Comparison of ENCODE assay signal across 20 cellular contexts in the genomic region with DNA sequence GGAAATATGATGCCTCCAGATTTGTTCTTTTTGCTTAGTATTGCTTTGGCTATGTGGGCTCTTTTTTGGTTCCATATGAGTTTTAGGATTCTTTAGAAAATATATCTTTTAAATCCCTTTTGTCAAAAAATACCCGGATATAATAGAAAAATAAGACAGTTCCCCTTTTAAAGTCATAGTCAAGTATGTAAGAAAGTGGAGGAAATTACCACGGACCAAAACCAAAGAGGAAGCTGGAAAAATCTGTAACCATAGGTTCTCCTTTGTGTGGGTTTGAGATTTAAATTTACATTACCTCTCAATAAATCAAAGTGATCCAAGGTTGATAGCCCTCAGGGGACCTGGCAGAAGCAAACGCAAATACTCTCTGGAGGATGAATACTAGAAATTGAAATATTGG.
"Had no signal": no experiment of that assay in that cellular context is flagged by ENCODE, and none has a peak within 500 bp of the region (broad histone marks: within the 10 kb centered on the region; RNA-seq: fewer than 3 reads in every experiment).

No MANE protein-coding gene starts in this region.

- H3K27me3 ChIP-seq: SJSA1 had no signal

- H3K4me3 ChIP-seq: SJSA1 had no signal

- H3K9me3 ChIP-seq: SJSA1 had no signal

- H3K27ac ChIP-seq: RWPE1, SJSA1, WERI-Rb-1 had no signal

- DNase-seq: activated CD4-positive, alpha-beta memory T cell treated with anti-CD3 and anti-CD28 coated beads, Interleukin-2, amount 10 ng/mL, durations not matched to agents 7 days and 5 days; activated CD4-positive, alpha-beta T cell treated with anti-CD3 and anti-CD28 coated beads for 36 hours; activated CD4-positive, alpha-beta T cell treated with anti-CD3 and anti-CD28 coated beads, Interleukin-2, amount 50 U/mL, for 1 hour; activated gamma-delta T cell; activated naive CD4-positive, alpha-beta T cell treated with anti-CD3 and anti-CD28 coated beads for 36 hours; activated T-cell treated with anti-CD3 and anti-CD28 coated beads for 4 hours; activated T-cell treated with anti-CD3 and anti-CD28 coated beads, Interleukin-2, amount 50 U/mL, for 48 hours; amygdala; cortex of kidney; KG1; NCI-H1930; NCI-H345; NCI-H510A; Right ventricle myocardium superior; T-cell; T-helper 2 cell; T1000; WERI-Rb-1 had no signal

- H3K36me3 ChIP-seq: SJSA1, WERI-Rb-1 had no signal

- H3K4me1 ChIP-seq: SJSA1 had no signal
